In the genomic region with DNA sequence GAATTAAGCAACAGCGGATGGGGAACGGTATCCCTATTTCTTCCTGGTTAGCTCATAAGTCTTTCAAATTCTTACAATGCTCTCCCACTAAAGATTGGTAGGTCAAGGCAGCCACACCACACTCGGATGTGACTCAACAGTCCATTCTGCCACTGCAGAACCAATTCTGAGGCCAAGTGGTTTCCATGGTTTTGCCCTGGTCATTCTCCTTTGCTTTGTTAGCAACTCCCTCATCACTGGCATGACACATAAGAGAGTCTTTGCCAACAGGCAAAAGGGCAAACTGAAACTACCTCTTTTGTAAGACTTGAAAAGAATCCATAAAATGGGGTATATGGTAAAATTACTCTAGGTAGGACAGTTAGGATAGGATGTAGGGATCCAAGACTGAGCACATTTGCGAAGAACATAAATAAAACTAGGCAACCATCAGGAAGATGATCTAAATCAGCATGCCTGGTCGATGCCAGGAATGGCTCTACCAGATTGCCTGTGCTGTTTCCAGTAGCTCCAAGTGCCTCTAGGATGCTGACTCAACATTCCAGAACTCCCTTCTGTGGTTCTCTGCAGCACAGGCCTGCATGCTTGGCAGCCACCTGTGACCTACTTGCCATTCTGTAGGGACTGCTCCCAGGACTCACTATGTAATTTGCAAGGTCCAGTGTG, we compare ENCODE assay signal across 14 cellular contexts.
DNase-seq lines count a peak whose midpoint lies in the region; ATAC-seq and TF ChIP-seq lines count a peak whose summit lies in the region.
"Had no signal": no experiment of that assay in that cellular context is flagged by ENCODE, and none has a peak within 500 bp of the region (broad histone marks: within the 10 kb centered on the region; RNA-seq: fewer than 3 reads in every experiment).

No MANE protein-coding gene starts in this region.

- H3K79me2 ChIP-seq in SK-N-SH (ENCODE audit: insufficient read depth) (no peaks in the 10 kb centered on the region), trophoblast cell (ENCODE audit: control insufficient read depth, insufficient read depth, low read length, poor library complexity) (peaks cover 1% of the 10 kb centered on the region)

- H3K27ac ChIP-seq in SK-N-SH (ENCODE audit: low read depth in 2 of 2, low read length in 1 of 2): peak overlapping the region in 1 of 2 experiments; percentile 60; a peak in 2 of 4 replicates
- peak overlapping the region; percentile 82 for H3K27ac ChIP-seq in trophoblast cell (ENCODE audit: low read depth, low read length)
- no peak overlapping the region for H3K27ac ChIP-seq in spleen

- no peak overlapping the region for H4K12ac ChIP-seq in trophoblast cell (ENCODE audit: low read depth, low read length)

- H2BK5ac ChIP-seq in trophoblast cell (ENCODE audit: low read depth, low read length, poor library complexity): peak overlapping the region; percentile 11

- no peak for TF ChIP-seq RAD21 in SK-N-SH (IDR thresholded peaks at IDR 0.05; ENCODE audit: low read length)

- no peak for ATAC-seq in GM21528 (IDR thresholded peaks at IDR 0.05; ENCODE audit: low FRiP score, unreplicated experiment)
- ATAC-seq: naive thymus-derived CD4-positive, alpha-beta T cell; stimulated activated naive CD8-positive, alpha-beta T cell treated with anti-CD3 and anti-CD28 coated beads, Interleukin-15, amount 100 ng/mL, for 72 hours had no signal

- H3K9ac ChIP-seq in SK-N-SH (no peak overlapping the region), trophoblast cell (ENCODE audit: low read length) (no peak overlapping the region)

- H3K36me3 ChIP-seq in SK-N-SH (replicated peaks in 1 of 2; ENCODE audit: control insufficient read depth in 1 of 2, insufficient read depth in 2 of 2, low read length in 1 of 2): no peaks in the 10 kb centered on the region
- no peaks in the 10 kb centered on the region for H3K36me3 ChIP-seq in trophoblast cell (ENCODE audit: control insufficient read depth in 1 of 2, insufficient read depth in 2 of 2, low read length in 2 of 2)
- peaks cover 0 to 17% (median 6%) of the 10 kb centered on the region in 6 donors for H3K36me3 ChIP-seq in spleen

- TF ChIP-seq EP300 in SK-N-SH (IDR thresholded peaks at IDR 0.05; ENCODE audit: borderline replicate concordance in 1 of 2, low read depth in 1 of 2, low read length in 1 of 2): no peak

- no peak overlapping the region for H2AK5ac ChIP-seq in trophoblast cell (ENCODE audit: low read length)

- H3K4me3 ChIP-seq in SK-N-SH (ENCODE audit: low read depth in 2 of 2, low read length in 1 of 2): no peak overlapping the region
- H3K4me3 ChIP-seq in fibroblast of pulmonary artery (replicated peaks; ENCODE audit: low read depth, low read length): no peak overlapping the region
- no peak overlapping the region for H3K4me3 ChIP-seq in trophoblast cell (ENCODE audit: low read depth, low read length)
- no peak overlapping the region for H3K4me3 ChIP-seq in spleen
- H3K4me3 ChIP-seq: coronary artery had no signal

- no peaks in the 10 kb centered on the region; the same call in 1 of the 2 replicates for H3K27me3 ChIP-seq in SK-N-SH (ENCODE audit: insufficient read depth)
- no peaks in the 10 kb centered on the region for H3K27me3 ChIP-seq in trophoblast cell (ENCODE audit: insufficient read depth, low read length)
- H3K27me3 ChIP-seq in spleen (replicated peaks in 1 of 7): no peaks in the 10 kb centered on the region

- H3K4ac ChIP-seq in trophoblast cell (ENCODE audit: low read depth, low read length): no peak overlapping the region

- no peak for TF ChIP-seq POLR2A in spleen (IDR thresholded peaks at IDR 0.05)

- H4K20me1 ChIP-seq in SK-N-SH (ENCODE audit: insufficient read depth): no peaks in the 10 kb centered on the region

- H3K18ac ChIP-seq in trophoblast cell (ENCODE audit: low read length): no peak overlapping the region

- H2AFZ ChIP-seq in SK-N-SH (ENCODE audit: low read depth) (no peak overlapping the region), trophoblast cell (ENCODE audit: insufficient read depth, low read length, poor library complexity) (no peak overlapping the region)

- peak overlapping the region; percentile 70 for H4K91ac ChIP-seq in trophoblast cell (ENCODE audit: low read depth, low read length)

- no peak overlapping the region for H3K4me3 Mint-ChIP-seq in chondrocyte (ENCODE audit: unreplicated experiment)
- H3K4me3 Mint-ChIP-seq: IgD-negative memory B cell; naive thymus-derived CD4-positive, alpha-beta T cell; stimulated activated naive CD8-positive, alpha-beta T cell treated with anti-CD3 and anti-CD28 coated beads, Interleukin-15, amount 100 ng/mL, for 72 hours had no signal

- H3K4me1 ChIP-seq in SK-N-SH (ENCODE audit: control insufficient read depth in 1 of 2, insufficient read depth in 2 of 2, low read depth in 1 of 2, low read length in 1 of 2) (peaks cover 0 to 18% of the 10 kb centered on the region in 2 experiments; a peak in 2 of 4 replicates), trophoblast cell (ENCODE audit: control insufficient read depth in 1 of 2, insufficient read depth in 2 of 2, low read length in 2 of 2) (peaks cover 10 to 25% of the 10 kb centered on the region in 2 experiments), spleen (peaks cover 0 to 3% (median 0%) of the 10 kb centered on the region in 6 donors)

- no peaks in the 10 kb centered on the region for H3K9me2 ChIP-seq in SK-N-SH

- H3F3A ChIP-seq in SK-N-SH (replicated peaks; ENCODE audit: insufficient read depth): no peaks in the 10 kb centered on the region

- WGBS in SK-N-SH (ENCODE audit: low lambda C conversion rate): 57% methylated on average over 5 of the region's 5 CpGs
- WGBS in trophoblast cell (ENCODE audit: extremely low coverage, insufficient coverage, insufficient read length): no CpG with 5 or more reads among the region's 5 CpGs
- WGBS in spleen, 5 donors: 83 to 96% (median 91%) methylated on average over 5 of the region's 5 CpGs

- H3K27me3 Mint-ChIP-seq in chondrocyte (ENCODE audit: low read depth): no peaks in the 10 kb centered on the region
- H3K27me3 Mint-ChIP-seq: stimulated activated naive CD8-positive, alpha-beta T cell treated with anti-CD3 and anti-CD28 coated beads, Interleukin-15, amount 100 ng/mL, for 72 hours had no signal

- peaks cover 11% of the 10 kb centered on the region for H3K79me1 ChIP-seq in trophoblast cell (ENCODE audit: low read length)

- POLR2A ChIA-PET in SK-N-SH (lab: Yijun Ruan, JAX): interaction anchor here (0.9 kb wide), 1 partner anchor 23 kb away, joined by 3 read pairs; no protein-coding TSS in a partner anchor

- H3K36me3 Mint-ChIP-seq in chondrocyte (ENCODE audit: low read depth): peaks cover 16% of the 10 kb centered on the region

- no peak overlapping the region for H3K14ac ChIP-seq in trophoblast cell (ENCODE audit: low read length)

- H2BK120ac ChIP-seq in trophoblast cell (ENCODE audit: insufficient read depth, low read length, poor library complexity): peak overlapping the region; percentile 3

- peaks cover 8% of the 10 kb centered on the region for H3K4me1 Mint-ChIP-seq in chondrocyte (ENCODE audit: low read depth)
- H3K4me1 Mint-ChIP-seq: IgD-negative memory B cell; naive thymus-derived CD4-positive, alpha-beta T cell; stimulated activated naive CD8-positive, alpha-beta T cell treated with anti-CD3 and anti-CD28 coated beads, Interleukin-15, amount 100 ng/mL, for 72 hours had no signal

- intact Hi-C loops in spleen (cut with DNase I; ENCODE audit: low total_unique reads): no loop called here

- H3K23ac ChIP-seq in trophoblast cell (ENCODE audit: low read length): no peak overlapping the region

- no peak overlapping the region for H3K27ac Mint-ChIP-seq in chondrocyte (ENCODE audit: unreplicated experiment)
- H3K27ac Mint-ChIP-seq: activated T-helper 2 cell treated with anti-CD3 and anti-CD28 coated beads, Interferon-gamma antibody, Interleukin-2, Interleukin-4, amounts not matched to agents 10 μg/mL and 5 μg/mL and 100 μg/mL, durations not matched to agents 14 hours and 24 hours and 36 hours; IgD-negative memory B cell; stimulated activated naive CD8-positive, alpha-beta T cell treated with anti-CD3 and anti-CD28 coated beads, Interleukin-15, amount 100 ng/mL, for 72 hours had no signal

- H3K4me2 ChIP-seq in SK-N-SH: peak overlapping the region; percentile 4; the same call in 1 of the 2 replicates
- H3K4me2 ChIP-seq in trophoblast cell (ENCODE audit: low read length): no peak overlapping the region

- DNase-seq in GM03348 (ENCODE audit: low spot score): peak; percentile 61
- DNase-seq in SK-N-SH: no peak
- DNase-seq in fibroblast of pulmonary artery (ENCODE audit: low read depth): peak; percentile 83
- peak; percentile 81 to 87 for DNase-seq in trophoblast cell
- no peak for DNase-seq in chondrocyte (ENCODE audit: low spot score)
- DNase-seq in spleen: no peak
- no peak for DNase-seq in NCI-H748 treated with DMSO at 0.1 percent for 48 hours (lab: John Stamatoyannopoulos, UW)
- DNase-seq: naive thymus-derived CD4-positive, alpha-beta T cell; RPMI8226; stimulated activated naive CD8-positive, alpha-beta T cell treated with anti-CD3 and anti-CD28 coated beads, Interleukin-15, amount 100 ng/mL, for 72 hours had no signal

- no peak overlapping the region for H2BK12ac ChIP-seq in trophoblast cell (ENCODE audit: low read length)

- CTCF ChIA-PET in SK-N-SH (lab: Yijun Ruan, JAX): interaction anchor here (1.0 to 1.5 kb wide), 3 partner anchors 9 to 250 kb away, joined by 3 read pairs; no protein-coding TSS in a partner anchor

- no peak overlapping the region for H4K8ac ChIP-seq in trophoblast cell (ENCODE audit: low read depth, low read length)

- peaks cover 16% of the 10 kb centered on the region for H3K9me3 Mint-ChIP-seq in chondrocyte (ENCODE audit: low read depth)

- TF ChIP-seq CTCF in SK-N-SH (IDR thresholded peaks at IDR 0.05) (no peak), fibroblast of pulmonary artery (IDR thresholded peaks at IDR 0.05; ENCODE audit: low read length, missing control alignments) (no peak), chondrocyte (IDR thresholded peaks at IDR 0.05) (no peak), spleen (IDR thresholded peaks at IDR 0.05 in 8 of 11, conservative IDR thresholded peaks at IDR 0.05 in 3 of 11) (no peak)

- H3K9me3 ChIP-seq in SK-N-SH (no peaks in the 10 kb centered on the region), trophoblast cell (ENCODE audit: insufficient read depth, low read depth, low read length) (no peaks in the 10 kb centered on the region), spleen (no peaks in the 10 kb centered on the region)

TF ChIP-seq in SK-N-SH, 30 proteins besides CTCF, POLR2A, EP300 and RAD21 (continues in another document):
- TF ChIP-seq TCF12 (IDR thresholded peaks at IDR 0.05) (peak; percentile 59; the same call in 1 of the 2 replicates), NFIC (IDR thresholded peaks at IDR 0.05; ENCODE audit: borderline replicate concordance) (0 out of 2 replicates have a peak, but pooled peaks have one; percentile 35)

Comparison
In these comparisons a context has a peak if more than half of its experiments do, and no peak if none do; other contexts are left out.
1. DNase-seq: peak in GM03348 (single experiment), fibroblast of pulmonary artery (single experiment) and trophoblast cell (2 of 2); none in SK-N-SH (single experiment), chondrocyte (single experiment), spleen (single experiment) and NCI-H748 treated with DMSO at 0.1 percent for 48 hours (single experiment).